Comparison of ENCODE assay signal across 25 cellular contexts in the genomic region with DNA sequence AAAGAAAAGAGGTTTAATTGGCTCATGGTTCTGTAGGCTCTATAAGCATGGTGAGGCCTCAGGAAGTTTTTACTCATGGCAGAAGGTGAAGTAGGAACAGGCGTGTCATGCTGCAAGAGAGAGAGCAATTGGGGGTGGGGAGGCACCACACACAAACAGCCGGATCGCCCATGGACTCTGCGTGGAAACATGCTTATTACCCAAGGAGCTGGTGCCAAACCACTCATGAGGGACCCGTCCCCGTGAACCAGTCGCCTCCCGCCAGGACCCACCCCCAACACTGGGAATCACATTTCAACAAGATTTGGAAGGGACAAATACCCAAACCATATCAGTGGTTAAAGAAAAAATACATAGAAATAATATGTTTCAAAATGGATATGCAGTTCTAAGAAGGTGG.
DNase-seq lines count a peak whose midpoint lies in the region; ATAC-seq and TF ChIP-seq lines count a peak whose summit lies in the region.
"Had no signal": no experiment of that assay in that cellular context is flagged by ENCODE, and none has a peak within 500 bp of the region (broad histone marks: within the 10 kb centered on the region; RNA-seq: fewer than 3 reads in every experiment).

No MANE protein-coding gene starts in this region.

- no peak for ATAC-seq in left ventricle myocardium superior
- ATAC-seq in GM18867 (IDR thresholded peaks at IDR 0.05; ENCODE audit: unreplicated experiment): no peak
- no peak for ATAC-seq in mucosa of descending colon
- ATAC-seq: A549, GM12878 had no signal

- H3K9me3 Mint-ChIP-seq in glutamatergic neuron (ENCODE audit: unreplicated experiment) (peaks cover 7% of the 10 kb centered on the region), nephron progenitor cell (no peaks in the 10 kb centered on the region)
- H3K9me3 Mint-ChIP-seq: CD4-positive, alpha-beta T cell; CD8-positive, alpha-beta memory T cell had no signal

- peaks cover 27 to 43% of the 10 kb centered on the region in 2 donors for H3K4me1 ChIP-seq in thyroid gland
- H3K4me1 ChIP-seq in mucosa of descending colon (ENCODE audit: low read depth): peaks cover 2% of the 10 kb centered on the region
- H3K4me1 ChIP-seq: A549 had no signal

- DNase-seq in cardiac septum (ENCODE audit: low spot score): peak; percentile 51
- no peak for DNase-seq in left ventricle myocardium superior
- DNase-seq in glutamatergic neuron: no peak
- DNase-seq in nephron progenitor cell: no peak
- peak in 1 of 2 donors; percentile 20 for DNase-seq in thyroid gland
- DNase-seq in MG63: no peak
- DNase-seq in mucosa of descending colon: no peak
- DNase-seq: AML-193; CD4-positive, alpha-beta T cell; CD8-positive, alpha-beta memory T cell; COR-L47; DMS 273 treated with DMSO at 0.1 percent for 48 hours; DMS153; DMS53; DMS79; DND-41; EL; GDM1 had no signal

- H3K9me3 ChIP-seq in thyroid gland (no peaks in the 10 kb centered on the region), MG63 (no peaks in the 10 kb centered on the region), mucosa of descending colon (no peaks in the 10 kb centered on the region)
- H3K9me3 ChIP-seq: A549 had no signal

- no peak for TF ChIP-seq POLR2A in thyroid gland (IDR thresholded peaks at IDR 0.05)

- H3K27ac ChIP-seq in thyroid gland: peak overlapping the region; percentile 59 to 82 (median 78)
- H3K27ac ChIP-seq: 22Rv1; A549; BLaER1 treated with 17β-estradiol and CSF1 and Interleukin-3, amounts not matched to agents 10 nM and 100 nM; C4-2B had no signal

- H3K36me3 ChIP-seq in thyroid gland: no peaks in the 10 kb centered on the region
- H3K36me3 ChIP-seq in MG63: no peaks in the 10 kb centered on the region
- H3K36me3 ChIP-seq in mucosa of descending colon (ENCODE audit: low read depth): no peaks in the 10 kb centered on the region

- peaks cover 3% of the 10 kb centered on the region for H3K36me3 Mint-ChIP-seq in glutamatergic neuron (ENCODE audit: unreplicated experiment)
- peaks cover 35% of the 10 kb centered on the region for H3K36me3 Mint-ChIP-seq in nephron progenitor cell (ENCODE audit: low read depth)

- no peaks in the 10 kb centered on the region for H3K27me3 ChIP-seq in thyroid gland
- no peaks in the 10 kb centered on the region for H3K27me3 ChIP-seq in MG63
- H3K27me3 ChIP-seq: BLaER1 treated with 17β-estradiol and CSF1 and Interleukin-3, amounts not matched to agents 10 nM and 100 nM had no signal

- TF ChIP-seq CTCF in glutamatergic neuron (IDR thresholded peaks at IDR 0.05; ENCODE audit: partially characterized antibody, unreplicated experiment) (no peak), nephron progenitor cell (IDR thresholded peaks at IDR 0.05) (no peak), thyroid gland (IDR thresholded peaks at IDR 0.05) (no peak), mucosa of descending colon (IDR thresholded peaks at IDR 0.05) (no peak)

- 69 to 75% methylated on average over 8 of the region's 8 CpGs for WGBS in thyroid gland, 2 donors

- H3K4me1 Mint-ChIP-seq in glutamatergic neuron (ENCODE audit: low read depth, unreplicated experiment): peaks cover 24% of the 10 kb centered on the region
- H3K4me1 Mint-ChIP-seq in nephron progenitor cell: peaks cover 40% of the 10 kb centered on the region
- H3K4me1 Mint-ChIP-seq: B cell; CD8-positive, alpha-beta memory T cell had no signal

- intact Hi-C loops in cardiac septum (cut with DNase I): loop anchor here (5.0 kb wide), 1 partner anchor 209 kb away; the partner anchor contains the start of gene FARP1
- intact Hi-C loops in left ventricle myocardium superior (cut with micrococcal nuclease): no loop called here
- intact Hi-C loops in thyroid gland (cut with DNase I): no loop called here
- intact Hi-C loops in mucosa of descending colon (cut with DNase I, micrococcal nuclease): no loop called here

- H3K27ac Mint-ChIP-seq in glutamatergic neuron (ENCODE audit: unreplicated experiment) (peak overlapping the region; percentile 94), nephron progenitor cell (peak overlapping the region; percentile 86)
- H3K27ac Mint-ChIP-seq: B cell; CD4-positive, alpha-beta T cell; CD8-positive, alpha-beta memory T cell had no signal

- H3K27me3 Mint-ChIP-seq in glutamatergic neuron (ENCODE audit: unreplicated experiment): peaks cover 12% of the 10 kb centered on the region
- H3K27me3 Mint-ChIP-seq in nephron progenitor cell (ENCODE audit: low read depth, poor library complexity): peaks cover 4% of the 10 kb centered on the region
- H3K27me3 Mint-ChIP-seq: CD4-positive, alpha-beta T cell had no signal

- H3K4me3 ChIP-seq in thyroid gland (replicated peaks in 1 of 3) (no peak overlapping the region), MG63 (no peak overlapping the region), mucosa of descending colon (no peak overlapping the region)
- H3K4me3 ChIP-seq: A549; BLaER1 treated with 17β-estradiol and CSF1 and Interleukin-3, amounts not matched to agents 10 nM and 100 nM; GM12878 had no signal

- peak overlapping the region; percentile 75 for H3K4me3 Mint-ChIP-seq in glutamatergic neuron (ENCODE audit: unreplicated experiment)
- no peak overlapping the region for H3K4me3 Mint-ChIP-seq in nephron progenitor cell
- H3K4me3 Mint-ChIP-seq: B cell; CD4-positive, alpha-beta T cell; CD8-positive, alpha-beta memory T cell had no signal
